In genomic region chr6:43858161-43859153, GRCh38 we compare ENCODE assay signal across 1 cellular context.
A peak's percentile ranks its signal among the peaks of the same experiment; 100 is the strongest.
TF ChIP-seq lines count a peak whose summit lies in the region.

No MANE protein-coding gene starts in this region.

TF ChIP-seq in HepG2, 621 proteins besides CTCF, POLR2A, EP300 and RAD21 (continued from another document):
- TF ChIP-seq SOX13 (IDR thresholded peaks at IDR 0.05), result no peak
- 0 out of 4 replicates have a peak, but pooled peaks of 1 of the 2 experiments have one; percentile 8 for TF ChIP-seq SOX13 (CRISPR knock-in tag; conservative IDR thresholded peaks at IDR 0.05 in 1 of 2, IDR thresholded peaks at IDR 0.05 in 1 of 2)
- TF ChIP-seq NR2C2 (CRISPR knock-in tag; IDR thresholded peaks at IDR 0.05; ENCODE audit: borderline replicate concordance), result peak; percentile 83
- no peak for TF ChIP-seq HNRNPK (IDR thresholded peaks at IDR 0.05; ENCODE audit: low read depth, low read length, poor library complexity, severe bottlenecking)
- no peak for TF ChIP-seq ZFY (CRISPR knock-in tag; IDR thresholded peaks at IDR 0.05)
- TF ChIP-seq ZNF232 (CRISPR knock-in tag; IDR thresholded peaks at IDR 0.05; ENCODE audit: borderline replicate concordance), result no peak
- no peak for TF ChIP-seq CEBPG (CRISPR knock-in tag; IDR thresholded peaks at IDR 0.05)
- no peak for TF ChIP-seq CHD4 (IDR thresholded peaks at IDR 0.05; ENCODE audit: borderline replicate concordance, low read length)
- TF ChIP-seq SKI (IDR thresholded peaks at IDR 0.05; ENCODE audit: partially characterized antibody), result no peak
- TF ChIP-seq POLR2G (IDR thresholded peaks at IDR 0.05; ENCODE audit: low read depth, low read length), result no peak
- TF ChIP-seq TCF12 (IDR thresholded peaks at IDR 0.05), result no peak
- no peak for TF ChIP-seq TCF12 (CRISPR knock-in tag; IDR thresholded peaks at IDR 0.05)
- no peak for TF ChIP-seq MTA1 (CRISPR knock-in tag; IDR thresholded peaks at IDR 0.05; ENCODE audit: borderline replicate concordance)
- TF ChIP-seq ZFP37 (CRISPR knock-in tag; IDR thresholded peaks at IDR 0.05; ENCODE audit: borderline replicate concordance), result no peak
- no peak for TF ChIP-seq MAFF (IDR thresholded peaks at IDR 0.05; ENCODE audit: low read depth, low read length)
- TF ChIP-seq ZNF230 (CRISPR knock-in tag; IDR thresholded peaks at IDR 0.05), result no peak
- TF ChIP-seq PAXIP1 (CRISPR knock-in tag; conservative IDR thresholded peaks at IDR 0.05), result no peak
- no peak for TF ChIP-seq ZNF740 (CRISPR knock-in tag; IDR thresholded peaks at IDR 0.05)
- peak; percentile 55; the same call in 1 of the 2 replicates for TF ChIP-seq NR2F6 (IDR thresholded peaks at IDR 0.05)
- TF ChIP-seq NR2F6 (CRISPR knock-in tag; IDR thresholded peaks at IDR 0.05), result 0 out of 2 replicates have a peak, but pooled peaks have one; percentile 20
- no peak for TF ChIP-seq ZNF670 (CRISPR knock-in tag; IDR thresholded peaks at IDR 0.05; ENCODE audit: borderline replicate concordance)
- TF ChIP-seq FOXO1 (CRISPR knock-in tag; IDR thresholded peaks at IDR 0.05), result no peak
- no peak for TF ChIP-seq KLF16 (CRISPR knock-in tag; IDR thresholded peaks at IDR 0.05)
- TF ChIP-seq NRL (CRISPR knock-in tag; IDR thresholded peaks at IDR 0.05; ENCODE audit: borderline replicate concordance), result 0 out of 2 replicates have a peak, but pooled peaks have one; percentile 50
- no peak for TF ChIP-seq CREB1 (IDR thresholded peaks at IDR 0.05)
- no peak for TF ChIP-seq CREB1 (CRISPR knock-in tag; IDR thresholded peaks at IDR 0.05)
- TF ChIP-seq ZNF558 (CRISPR knock-in tag; IDR thresholded peaks at IDR 0.05; ENCODE audit: borderline replicate concordance), result 0 out of 2 replicates have a peak, but pooled peaks have one; percentile 44
- TF ChIP-seq ZNF280B (CRISPR knock-in tag; IDR thresholded peaks at IDR 0.05; ENCODE audit: borderline replicate concordance), result 0 out of 2 replicates have a peak, but pooled peaks have one; percentile 26
- no peak for TF ChIP-seq FOSL2 (CRISPR knock-in tag; IDR thresholded peaks at IDR 0.05)
- TF ChIP-seq HMGXB4 (CRISPR knock-in tag; IDR thresholded peaks at IDR 0.05; ENCODE audit: borderline replicate concordance in 1 of 2, low read depth in 1 of 2), result no peak
- no peak for TF ChIP-seq TFE3 (CRISPR knock-in tag; IDR thresholded peaks at IDR 0.05)
- TF ChIP-seq ZNF274 (CRISPR knock-in tag; IDR thresholded peaks at IDR 0.05), result no peak
- no peak for TF ChIP-seq PRPF4 (IDR thresholded peaks at IDR 0.05; ENCODE audit: low read depth, low read length, poor library complexity, severe bottlenecking)
- TF ChIP-seq MEF2D (CRISPR knock-in tag; IDR thresholded peaks at IDR 0.05), result no peak
- TF ChIP-seq SRY (CRISPR knock-in tag; IDR thresholded peaks at IDR 0.05), result no peak
- TF ChIP-seq NKX3-1 (CRISPR knock-in tag; IDR thresholded peaks at IDR 0.05), result no peak
- TF ChIP-seq ZNF143 (CRISPR knock-in tag; IDR thresholded peaks at IDR 0.05), result no peak
- peak; percentile 66; the same call in 1 of the 2 replicates for TF ChIP-seq ZNF572 (CRISPR knock-in tag; IDR thresholded peaks at IDR 0.05)
- no peak for TF ChIP-seq KAT8 (CRISPR knock-in tag; IDR thresholded peaks at IDR 0.05)
- no peak for TF ChIP-seq KDM2A (CRISPR knock-in tag; IDR thresholded peaks at IDR 0.05; ENCODE audit: borderline replicate concordance, low read depth)
- TF ChIP-seq ZNF263 (CRISPR knock-in tag; IDR thresholded peaks at IDR 0.05), result 0 out of 2 replicates have a peak, but pooled peaks have one; percentile 29
- TF ChIP-seq HNF4A (CRISPR knock-in tag; IDR thresholded peaks at IDR 0.05), result 0 out of 2 replicates have a peak, but pooled peaks have one; percentile 5
- TF ChIP-seq CREM (IDR thresholded peaks at IDR 0.05), result no peak
- no peak for TF ChIP-seq CREM (CRISPR knock-in tag; IDR thresholded peaks at IDR 0.05)
- no peak for TF ChIP-seq ZNF224 (CRISPR knock-in tag; IDR thresholded peaks at IDR 0.05)
- TF ChIP-seq HES4 (CRISPR knock-in tag; IDR thresholded peaks at IDR 0.05; ENCODE audit: borderline replicate concordance), result no peak
- no peak for TF ChIP-seq ZBTB1 (CRISPR knock-in tag; IDR thresholded peaks at IDR 0.05; ENCODE audit: borderline replicate concordance)
- 0 out of 2 replicates have a peak, but pooled peaks have one; percentile 20 for TF ChIP-seq DZIP1 (CRISPR knock-in tag; IDR thresholded peaks at IDR 0.05)
- TF ChIP-seq TOE1 (CRISPR knock-in tag; IDR thresholded peaks at IDR 0.05), result no peak
- no peak for TF ChIP-seq ATF4 (CRISPR knock-in tag; IDR thresholded peaks at IDR 0.05)
